1 cellular context compared by ENCODE assay signal in genomic region chr2:201432038-201432437, GRCh38.
A peak's percentile ranks its signal among the peaks of the same experiment; 100 is the strongest.
TF ChIP-seq lines count a peak whose summit lies in the region.

No MANE protein-coding gene starts in this region.

TF ChIP-seq in endothelial cell of umbilical vein, 7 proteins besides CTCF, POLR2A, EP300 and RAD21:
- TF ChIP-seq POLR2AphosphoS5 (IDR thresholded peaks at IDR 0.05; ENCODE audit: insufficient read depth, low read depth, low read length) (peak; percentile 42), GATA2 (IDR thresholded peaks at IDR 0.05; ENCODE audit: insufficient read depth, insufficient read length, low read depth, low read length) (peak; percentile 78), MYC (IDR thresholded peaks at IDR 0.05; ENCODE audit: low read depth, low read length) (no peak), JUN (IDR thresholded peaks at IDR 0.05; ENCODE audit: borderline replicate concordance, insufficient read depth, insufficient read length, low read depth) (peak; percentile 60), FOS (IDR thresholded peaks at IDR 0.05; ENCODE audit: borderline replicate concordance, insufficient read depth, low read length) (peak; percentile 74), EZH2 (IDR thresholded peaks at IDR 0.05; ENCODE audit: borderline replicate concordance, low read depth, low read length, severe bottlenecking) (no peak), MAX (IDR thresholded peaks at IDR 0.05; ENCODE audit: insufficient read depth, insufficient read length) (no peak)
